ENCODE assay signal across 8 cellular contexts in the genomic region with DNA sequence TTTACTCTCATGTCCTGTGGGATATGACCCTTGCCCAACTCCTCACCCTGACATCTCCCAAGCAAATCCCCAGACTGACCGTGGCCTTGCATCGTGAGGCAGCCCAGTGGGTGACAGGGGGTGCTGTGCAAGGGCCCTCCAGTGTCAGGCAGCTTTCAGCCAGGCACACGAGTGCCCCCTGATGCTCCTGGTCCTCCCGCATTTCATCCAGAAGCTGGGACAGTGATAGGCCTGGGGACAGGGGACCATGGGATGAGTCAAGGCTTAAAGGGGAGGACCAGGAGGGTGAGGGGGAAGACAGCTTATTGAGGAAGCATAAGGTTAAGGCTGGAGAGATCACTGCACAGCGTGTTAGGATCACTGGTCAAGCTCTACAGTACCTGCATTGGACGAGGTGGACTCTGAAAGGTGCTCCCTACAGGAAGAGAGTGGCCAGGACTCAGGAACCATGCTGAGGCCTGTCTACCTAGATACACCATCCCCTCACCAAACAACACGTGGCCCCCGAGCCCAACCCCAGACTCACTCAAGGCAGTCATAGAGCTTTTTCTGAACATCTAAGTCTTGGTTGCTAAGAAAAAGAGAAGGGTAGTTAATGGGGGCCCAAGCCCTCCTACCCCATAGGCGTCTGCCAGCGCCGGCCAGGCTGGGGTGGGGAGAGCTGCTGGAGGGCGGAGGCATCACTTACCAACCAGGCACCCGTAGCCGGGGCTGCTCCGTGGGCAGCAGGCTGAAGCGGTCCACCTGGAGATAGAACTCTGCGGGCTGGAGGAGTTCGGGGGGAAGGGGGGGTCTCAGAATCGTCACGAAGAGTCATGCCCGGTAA. TPM values are rescaled to one million over a fixed set of nuclear protein-coding genes. Genes with fewer than 3 reads are reported as not detected.
DNase-seq lines count a peak whose midpoint lies in the region; ATAC-seq, FAIRE-seq and TF ChIP-seq lines count a peak whose summit lies in the region.

No MANE protein-coding gene starts in this region.

- H3K27ac Mint-ChIP-seq in CD4-positive, alpha-beta memory T cell, result peak overlapping the region; percentile 86 to 99 (median 98)

- no peak for ATAC-seq in GM19467 (IDR thresholded peaks at IDR 0.05; ENCODE audit: unreplicated experiment)
- ATAC-seq in HG02981 (IDR thresholded peaks at IDR 0.05; ENCODE audit: unreplicated experiment), result no peak

- H2BK120ac ChIP-seq in H1 (replicated peaks; ENCODE audit: low read depth, low read length), result no peak overlapping the region

- H3K27me3 ChIP-seq in CD4-positive, alpha-beta memory T cell (ENCODE audit: insufficient read depth, low read length), result no peaks in the 10 kb centered on the region
- peaks cover 0 to 5% (median 4%) of the 10 kb centered on the region in 4 experiments; a peak in 3 of 7 replicates for H3K27me3 ChIP-seq in H1 (replicated peaks in 1 of 4; ENCODE audit: control insufficient read depth in 3 of 4, extremely low read depth in 1 of 4, insufficient read depth in 3 of 4, low read length in 3 of 4)
- H3K27me3 ChIP-seq in neutrophil, result peaks cover 8% of the 10 kb centered on the region

- no peak overlapping the region for H2BK12ac ChIP-seq in H1 (ENCODE audit: low read depth, low read length)

- H4K5ac ChIP-seq in H1 (ENCODE audit: insufficient read length, low read depth, low read length), result no peak overlapping the region

- peak in 1 of 5 donors; percentile 45 for DNase-seq in CD4-positive, alpha-beta memory T cell
- DNase-seq in OCI-LY7 (ENCODE audit: low spot score) (no peak), H1 (ENCODE audit: low read depth in 1 of 2, low spot score in 2 of 2) (no peak), mucosa of gallbladder (ENCODE audit: low spot score) (no peak), NCI-H2227 treated with DMSO at 0.1 percent for 48 hours (lab: John Stamatoyannopoulos, UW) (no peak)

- no peak overlapping the region for H3K23ac ChIP-seq in H1 (ENCODE audit: insufficient read length)

- POLR2A ChIA-PET in CD4-positive, alpha-beta memory T cell (lab: Charles Lee; ENCODE audit: partially characterized antibody), result interaction anchor here (1.1 to 6.1 kb wide), 10 partner anchors 8 to 178 kb away, joined by 4 to 164 read pairs (median 10); partner anchors contain the start of genes ATP6V0D1, CARMIL2, CTCF and GFOD2
- POLR2A ChIA-PET in OCI-LY7 (lab: Charles Lee) (interaction anchor here (0.6 to 2.6 kb wide), 6 partner anchors 14 to 170 kb away, joined by 3 to 22 read pairs (median 5); partner anchors contain the start of gene CARMIL2), H1 (lab: Charles Lee; ENCODE audit: partially characterized antibody) (interaction anchor here (0.5 to 2.8 kb wide), 5 partner anchors 95 to 209 kb away, joined by 3 to 12 read pairs (median 3); partner anchors contain the start of gene CTCF)

- no peak overlapping the region for H4K91ac ChIP-seq in H1 (replicated peaks; ENCODE audit: insufficient read length, low read length)

- H3K18ac ChIP-seq in H1 (ENCODE audit: extremely low read depth, low read length), result no peak overlapping the region; the same call in 1 of the 2 replicates

- no peaks in the 10 kb centered on the region for H3K9me2 ChIP-seq in OCI-LY7 (ENCODE audit: insufficient read depth, low read length)

- peaks cover 25% of the 10 kb centered on the region for H3K4me1 ChIP-seq in CD4-positive, alpha-beta memory T cell (ENCODE audit: insufficient read depth, low read length)
- peaks cover 14% of the 10 kb centered on the region for H3K4me1 ChIP-seq in OCI-LY7 (ENCODE audit: insufficient read depth, low read length, poor library complexity, severe bottlenecking)
- peaks cover 0 to 18% (median 11%) of the 10 kb centered on the region in 4 experiments; a peak in 5 of 7 replicates for H3K4me1 ChIP-seq in H1 (replicated peaks in 1 of 4; ENCODE audit: control insufficient read depth in 3 of 4, insufficient read depth in 4 of 4, low read length in 3 of 4)
- peaks cover 22 to 27% of the 10 kb centered on the region in 2 experiments for H3K4me1 ChIP-seq in neutrophil (ENCODE audit: control insufficient read depth in 1 of 2, insufficient read depth in 1 of 2, low read depth in 1 of 2, low read length in 1 of 2)

- WGBS in H1 (ENCODE audit: extremely low coverage in 1 of 2, insufficient coverage in 1 of 2, insufficient read length in 1 of 2, insufficient replicate concordance in 2 of 2, low coverage in 1 of 2, low lambda C conversion rate in 2 of 2, missing lambda C conversion rate in 1 of 2), 2 experiments, result 48% methylated on average over 21 of the region's 21 CpGs; no CpG with 5 or more reads in 1 of the 2 experiments

- BruUV-seq in OCI-LY7 (replicated peaks; lab: Mats Ljungman, UMichigan), result no TSS peak

- TF ChIP-seq RAD21 in H1 (IDR thresholded peaks at IDR 0.05 in 1 of 2, conservative IDR thresholded peaks at IDR 0.05 in 1 of 2; ENCODE audit: low read depth in 2 of 2, low read length in 2 of 2), result no peak

- H3K4me3 ChIP-seq in CD4-positive, alpha-beta memory T cell (ENCODE audit: low read length in 2 of 2), result peak overlapping the region; percentile 98 to 100
- H3K4me3 ChIP-seq in OCI-LY7 (ENCODE audit: low read depth, low read length, poor library complexity, severe bottlenecking), result peak overlapping the region; percentile 83
- peak overlapping the region; percentile 86 to 98 (median 89) for H3K4me3 ChIP-seq in H1 (ENCODE audit: extremely low read depth in 1 of 4, insufficient read depth in 2 of 4, low read depth in 3 of 4, low read length in 4 of 4)
- H3K4me3 ChIP-seq in neutrophil (ENCODE audit: low read depth in 1 of 2, low read length in 1 of 2), result peak overlapping the region; percentile 93 to 99

- H3K27ac ChIP-seq in CD4-positive, alpha-beta memory T cell (ENCODE audit: low read depth, low read length), result peak overlapping the region; percentile 98
- peak overlapping the region; percentile 81 for H3K27ac ChIP-seq in OCI-LY7 (ENCODE audit: low read depth, low read length, poor library complexity, severe bottlenecking)
- no peak overlapping the region for H3K27ac ChIP-seq in H1 (ENCODE audit: low read depth, low read length)
- peak overlapping the region; percentile 95 for H3K27ac ChIP-seq in neutrophil

- H3K56ac ChIP-seq in H1 (replicated peaks; ENCODE audit: insufficient read length, low read depth, low read length), result no peak overlapping the region

- H2BK15ac ChIP-seq in H1 (ENCODE audit: low read length), result no peak overlapping the region

- H3K27me3 Mint-ChIP-seq in CD4-positive, alpha-beta memory T cell, result no peaks in the 10 kb centered on the region

- H3K14ac ChIP-seq in H1 (ENCODE audit: insufficient read length), result no peak overlapping the region

- H3K79me1 ChIP-seq in H1 (ENCODE audit: low read depth, low read length), result no peaks in the 10 kb centered on the region; the same call in 1 of the 2 replicates

- CTCF ChIA-PET in CD4-positive, alpha-beta memory T cell (lab: Charles Lee; ENCODE audit: partially characterized antibody), result interaction anchor here (0.6 to 6.4 kb wide), 13 partner anchors 8 to 200 kb away, joined by 3 to 51 read pairs (median 5); partner anchors contain the start of genes C16orf86, CARMIL2, CTCF and ENKD1
- CTCF ChIA-PET in OCI-LY7 (lab: Charles Lee; ENCODE audit: unreplicated experiment) (interaction anchor here (1.2 kb wide), 1 partner anchor 15 kb away, joined by 4 read pairs; no protein-coding TSS in a partner anchor), H1 (lab: Charles Lee; ENCODE audit: partially characterized antibody) (interaction anchor here (0.6 to 13.7 kb wide), 8 partner anchors 9 to 145 kb away, joined by 3 to 202 read pairs (median 10); partner anchors contain the start of genes CARMIL2 and RIPOR1)

- FAIRE-seq in H1 (lab: Jason Lieb, UNC), result no peak

- peak overlapping the region; percentile 89 for H3K4me2 ChIP-seq in OCI-LY7 (ENCODE audit: low read length)
- H3K4me2 ChIP-seq in H1 (ENCODE audit: insufficient read depth in 1 of 2, low read depth in 2 of 2, low read length in 2 of 2), result peak overlapping the region; percentile 73 to 99

- H2AFZ ChIP-seq in OCI-LY7 (ENCODE audit: low read length) (no peak overlapping the region), H1 (ENCODE audit: low read length) (no peak overlapping the region)

- no peak for TF ChIP-seq CTCF in OCI-LY7 (conservative IDR thresholded peaks at IDR 0.05; ENCODE audit: low read length)
- TF ChIP-seq CTCF in H1 (IDR thresholded peaks at IDR 0.05; ENCODE audit: control extremely low read depth in 1 of 3, insufficient read depth in 1 of 3, low read depth in 1 of 3, low read length in 3 of 3), result no peak
- no peak for TF ChIP-seq CTCF in neutrophil (IDR thresholded peaks at IDR 0.05)

- intact Hi-C loops in CD4-positive, alpha-beta memory T cell (cut with micrococcal nuclease), result no loop called here
- intact Hi-C loops in OCI-LY7 (cut with micrococcal nuclease; ENCODE audit: unreplicated experiment), result no loop called here

- no peak overlapping the region for H2AK5ac ChIP-seq in H1 (ENCODE audit: low read depth, low read length)

- H3K79me2 ChIP-seq in OCI-LY7 (ENCODE audit: insufficient read depth, low read depth, low read length) (peaks cover 13% of the 10 kb centered on the region; the same call in 1 of the 2 replicates), H1 (ENCODE audit: control insufficient read depth in 1 of 2, insufficient read depth in 2 of 2, low read length in 2 of 2) (no peaks in the 10 kb centered on the region)

- H3K36me3 Mint-ChIP-seq in CD4-positive, alpha-beta memory T cell, result peaks cover 7 to 30% of the 10 kb centered on the region in 2 donors

- H4K20me1 ChIP-seq in OCI-LY7 (ENCODE audit: insufficient read depth, low read length) (0 out of 2 replicates have a peak, but pooled peaks cover 7% of the 10 kb centered on the region), H1 (replicated peaks in 1 of 2; ENCODE audit: control insufficient read depth in 1 of 2, insufficient read depth in 2 of 2, low read length in 2 of 2) (peaks cover 5 to 6% of the 10 kb centered on the region in 2 experiments)

- peaks cover 16% of the 10 kb centered on the region for H3K23me2 ChIP-seq in H1 (ENCODE audit: low read depth, low read length)

- H3K4me1 Mint-ChIP-seq in CD4-positive, alpha-beta memory T cell, result peaks cover 9 to 35% (median 18%) of the 10 kb centered on the region in 4 donors

- no peak overlapping the region; the same call in 1 of the 2 replicates for H4K8ac ChIP-seq in H1 (ENCODE audit: extremely low read depth, insufficient read depth, low read length)

- TF ChIP-seq POLR2A in H1 (IDR thresholded peaks at IDR 0.05; ENCODE audit: control extremely low read depth in 1 of 2, low read depth in 2 of 2, low read length in 2 of 2), result no peak

- H3K4ac ChIP-seq in H1 (replicated peaks; ENCODE audit: insufficient read length, low read depth, low read length), result no peak overlapping the region

- no peaks in the 10 kb centered on the region for H3K9me3 ChIP-seq in CD4-positive, alpha-beta memory T cell (ENCODE audit: control insufficient read depth in 1 of 2, low read length in 2 of 2)
- no peaks in the 10 kb centered on the region for H3K9me3 ChIP-seq in OCI-LY7 (ENCODE audit: low read length)
- no peaks in the 10 kb centered on the region for H3K9me3 ChIP-seq in H1 (ENCODE audit: insufficient read depth in 2 of 2, low read depth in 1 of 2, low read length in 1 of 2)
- H3K9me3 ChIP-seq in neutrophil, result no peaks in the 10 kb centered on the region

- no peak overlapping the region for H2BK5ac ChIP-seq in H1 (ENCODE audit: low read depth, low read length)

- H3K36me3 ChIP-seq in CD4-positive, alpha-beta memory T cell (ENCODE audit: insufficient read depth, low read length), result peaks cover 24% of the 10 kb centered on the region
- H3K36me3 ChIP-seq in OCI-LY7 (ENCODE audit: insufficient read depth, low read length) (peaks cover 57% of the 10 kb centered on the region), H1 (ENCODE audit: control insufficient read depth in 2 of 4, insufficient read depth in 4 of 4, low read length in 3 of 4) (peaks cover 0 to 4% (median 2%) of the 10 kb centered on the region in 4 experiments; a peak in 1 of 8 replicates), neutrophil (peaks cover 23% of the 10 kb centered on the region)

- H2BK20ac ChIP-seq in H1 (ENCODE audit: low read length), result no peak overlapping the region

- H3K4me3 Mint-ChIP-seq in CD4-positive, alpha-beta memory T cell, result peak overlapping the region; percentile 93 to 98 (median 95)

- no peak for TF ChIP-seq EP300 in H1 (IDR thresholded peaks at IDR 0.05; ENCODE audit: borderline replicate concordance in 1 of 2, low read depth in 2 of 2, low read length in 2 of 2)

- H3K9me3 Mint-ChIP-seq in CD4-positive, alpha-beta memory T cell, result no peaks in the 10 kb centered on the region

- H3K9ac ChIP-seq in H1 (replicated peaks in 1 of 4; ENCODE audit: extremely low read depth in 1 of 4, low read depth in 3 of 4, low read length in 3 of 4), result peak overlapping the region in 3 of 4 experiments; percentile 58 to 88 (median 71); a peak in 4 of 7 replicates

RNA-seq across cellular contexts. Expression of gene ACD, which starts 1.0 kb away (rescaled TPM):
- 10 to 100 TPM; 49.6 to 50.6 TPM for total RNA-seq in CD4-positive, alpha-beta memory T cell
- 10 to 100 TPM; 33.3 to 48.5 TPM for polyA plus RNA-seq in CD4-positive, alpha-beta memory T cell
- 33.7 and 41.7 TPM in 2 replicates for total RNA-seq in OCI-LY7 (2014; rRNA removed; shearing (Covaris generic))
- total RNA-seq in OCI-LY7 (2022) (45.4 and 50.2 TPM in 2 replicates), mucosa of gallbladder (25.4 TPM)
- 34.8 and 35.8 TPM in 2 replicates for total RNA-seq in H1 (2021; fragmentation: NEBNext Ultra II Directional; extraction: Animal tissue kit (Norgen Biotek cat#: 25700))
- polyA plus RNA-seq in H1 (2011; rRNA removed), result 58.0 and 81.7 TPM in 2 replicates
- polyA plus RNA-seq in H1 (2011; cell fraction: cytosol; rRNA removed), result 34.3 TPM
- 79.1 TPM for polyA plus RNA-seq in H1 (2011; cell fraction: nucleus; rRNA removed)
- polyA plus RNA-seq in H1 (2012, experiment 1 of 2), result 37.3 to 46.0 TPM (median 44.3 TPM) in 4 replicates
- polyA plus RNA-seq in H1 (2012, experiment 2 of 2), result 52.7 TPM
- polyA plus RNA-seq in H1 (2013, experiment 1 of 2), result 38.0 TPM
- polyA plus RNA-seq in H1 (2013, experiment 2 of 2), result 35.8 TPM
- 18.5 and 23.8 TPM in 2 replicates for polyA minus RNA-seq in H1 (2011; rRNA and poly(A)+ RNA removed)
- polyA minus RNA-seq in H1 (2011; cell fraction: cytosol; rRNA and poly(A)+ RNA removed), result 28.0 TPM
- 26.7 TPM for polyA minus RNA-seq in H1 (2011; cell fraction: nucleus; rRNA and poly(A)+ RNA removed)

RNA-seq across cellular contexts. Expression of gene PARD6A, which starts 1.7 kb away (rescaled TPM):
- 1 to 10 TPM; 7.4 to 8.8 TPM for total RNA-seq in CD4-positive, alpha-beta memory T cell
- polyA plus RNA-seq in CD4-positive, alpha-beta memory T cell, result 10 to 100 TPM; 17.8 to 26.5 TPM
- 12.3 and 23.3 TPM in 2 replicates for total RNA-seq in OCI-LY7 (2014; rRNA removed; shearing (Covaris generic))
- total RNA-seq in OCI-LY7 (2022), result 10.5 and 14.0 TPM in 2 replicates
- 14.4 and 15.1 TPM in 2 replicates for total RNA-seq in H1 (2021; fragmentation: NEBNext Ultra II Directional; extraction: Animal tissue kit (Norgen Biotek cat#: 25700))
- 21.8 and 28.6 TPM in 2 replicates for polyA plus RNA-seq in H1 (2011; rRNA removed)
- 16.3 TPM for polyA plus RNA-seq in H1 (2011; cell fraction: cytosol; rRNA removed)
- 19.6 TPM for polyA plus RNA-seq in H1 (2011; cell fraction: nucleus; rRNA removed)
- 7.8 to 16.8 TPM (median 12.8 TPM) in 4 replicates for polyA plus RNA-seq in H1 (2012, experiment 1 of 2)
- polyA plus RNA-seq in H1 (2012, experiment 2 of 2), result 19.7 TPM
- polyA plus RNA-seq in H1 (2013, experiment 1 of 2), result 11.5 TPM
- 11.4 TPM for polyA plus RNA-seq in H1 (2013, experiment 2 of 2)
- 5.2 and 6.0 TPM in 2 replicates for polyA minus RNA-seq in H1 (2011; rRNA and poly(A)+ RNA removed)
- 4.8 TPM for polyA minus RNA-seq in H1 (2011; cell fraction: cytosol; rRNA and poly(A)+ RNA removed)
- 5.4 TPM for polyA minus RNA-seq in H1 (2011; cell fraction: nucleus; rRNA and poly(A)+ RNA removed)
- total RNA-seq in mucosa of gallbladder, result 10.4 TPM

RNA-seq across cellular contexts. Expression of gene ENKD1, which starts 7.5 kb away (rescaled TPM):
- 1 to 10 TPM; 6.7 to 7.7 TPM for total RNA-seq in CD4-positive, alpha-beta memory T cell
- polyA plus RNA-seq in CD4-positive, alpha-beta memory T cell, result 1 to 10 TPM; 1.1 to 2.4 TPM
- 15.7 and 18.3 TPM in 2 replicates for total RNA-seq in OCI-LY7 (2014; rRNA removed; shearing (Covaris generic))
- 8.1 and 8.4 TPM in 2 replicates for total RNA-seq in OCI-LY7 (2022)
- total RNA-seq in H1 (2021; fragmentation: NEBNext Ultra II Directional; extraction: Animal tissue kit (Norgen Biotek cat#: 25700)), result 9.6 and 12.9 TPM in 2 replicates
- polyA plus RNA-seq in H1 (2011; rRNA removed), result 16.0 and 16.1 TPM in 2 replicates
- polyA plus RNA-seq in H1 (2011; cell fraction: cytosol; rRNA removed), result 15.7 TPM
- 28.3 TPM for polyA plus RNA-seq in H1 (2011; cell fraction: nucleus; rRNA removed)
- polyA plus RNA-seq in H1 (2012, experiment 1 of 2), result 10.8 to 13.3 TPM (median 11.6 TPM) in 4 replicates
- 8.8 TPM for polyA plus RNA-seq in H1 (2012, experiment 2 of 2)
- polyA plus RNA-seq in H1 (2013, experiment 1 of 2), result 9.3 TPM
- 8.1 TPM for polyA plus RNA-seq in H1 (2013, experiment 2 of 2)
- 1.3 and 2.9 TPM in 2 replicates for polyA minus RNA-seq in H1 (2011; rRNA and poly(A)+ RNA removed)
- polyA minus RNA-seq in H1 (2011; cell fraction: cytosol; rRNA and poly(A)+ RNA removed), result 5.9 TPM
- polyA minus RNA-seq in H1 (2011; cell fraction: nucleus; rRNA and poly(A)+ RNA removed), result 9.0 TPM
- 34.4 TPM for total RNA-seq in mucosa of gallbladder

RNA-seq across cellular contexts. Expression of gene C16orf86, which starts 7.6 kb away (rescaled TPM):
- 1 to 10 TPM; 2.9 to 3.6 TPM for total RNA-seq in CD4-positive, alpha-beta memory T cell
- 1 to 10 TPM; 4.1 TPM for polyA plus RNA-seq in CD4-positive, alpha-beta memory T cell
- total RNA-seq in OCI-LY7 (2014; rRNA removed; shearing (Covaris generic)), result 4.7 and 8.5 TPM in 2 replicates
- total RNA-seq in OCI-LY7 (2022) (6.8 and 7.8 TPM in 2 replicates), mucosa of gallbladder (6.4 TPM)
- total RNA-seq in H1 (2021; fragmentation: NEBNext Ultra II Directional; extraction: Animal tissue kit (Norgen Biotek cat#: 25700)), result 2.0 and 2.3 TPM in 2 replicates
- 1.4 and 2.4 TPM in 2 replicates for polyA plus RNA-seq in H1 (2011; rRNA removed)
- polyA plus RNA-seq in H1 (2011; cell fraction: cytosol; rRNA removed), result 3.3 TPM
- 4.8 TPM for polyA plus RNA-seq in H1 (2011; cell fraction: nucleus; rRNA removed)
- 1.3 to 2.3 TPM (median 1.7 TPM) in 4 replicates for polyA plus RNA-seq in H1 (2012, experiment 1 of 2)
- 2.9 TPM for polyA plus RNA-seq in H1 (2012, experiment 2 of 2)
- 1.8 TPM for polyA plus RNA-seq in H1 (2013, experiment 1 of 2)
- polyA plus RNA-seq in H1 (2013, experiment 2 of 2), result 1.6 TPM
- polyA minus RNA-seq in H1 (2011; rRNA and poly(A)+ RNA removed), result 0.20 and 0.47 TPM in 2 replicates
- polyA minus RNA-seq in H1 (2011; cell fraction: cytosol; rRNA and poly(A)+ RNA removed), result 2.2 TPM
- 0.80 TPM for polyA minus RNA-seq in H1 (2011; cell fraction: nucleus; rRNA and poly(A)+ RNA removed)

RNA-seq across cellular contexts. Expression of gene CARMIL2, which starts 14.1 kb away (rescaled TPM):
- 100 to 1,000 TPM; 194 to 195 TPM for total RNA-seq in CD4-positive, alpha-beta memory T cell
- polyA plus RNA-seq in CD4-positive, alpha-beta memory T cell, result 10 to 100 TPM in 1 of 2 donors, 1 to 10 TPM in 1; 7.5 to 36.3 TPM
- 98.0 and 114 TPM in 2 replicates for total RNA-seq in OCI-LY7 (2014; rRNA removed; shearing (Covaris generic))
- total RNA-seq in OCI-LY7 (2022), result 200 and 202 TPM in 2 replicates
- 34.5 and 36.7 TPM in 2 replicates for total RNA-seq in H1 (2021; fragmentation: NEBNext Ultra II Directional; extraction: Animal tissue kit (Norgen Biotek cat#: 25700))
- 15.7 and 29.8 TPM in 2 replicates for polyA plus RNA-seq in H1 (2011; rRNA removed)
- 16.3 TPM for polyA plus RNA-seq in H1 (2011; cell fraction: cytosol; rRNA removed)
- 110 TPM for polyA plus RNA-seq in H1 (2011; cell fraction: nucleus; rRNA removed)
- polyA plus RNA-seq in H1 (2012, experiment 1 of 2), result 15.1 to 29.6 TPM (median 24.7 TPM) in 4 replicates
- polyA plus RNA-seq in H1 (2012, experiment 2 of 2), result 20.2 TPM
- polyA plus RNA-seq in H1 (2013, experiment 1 of 2), result 26.1 TPM
- polyA plus RNA-seq in H1 (2013, experiment 2 of 2), result 23.1 TPM
- polyA minus RNA-seq in H1 (2011; rRNA and poly(A)+ RNA removed), result 10.4 and 13.2 TPM in 2 replicates
- polyA minus RNA-seq in H1 (2011; cell fraction: cytosol; rRNA and poly(A)+ RNA removed), result 17.1 TPM
- 35.2 TPM for polyA minus RNA-seq in H1 (2011; cell fraction: nucleus; rRNA and poly(A)+ RNA removed)
- total RNA-seq in mucosa of gallbladder, result 4.3 TPM
